In genomic region chr12:5578775-5579174, GRCh38 we compare ENCODE assay signal across 31 cellular contexts.
A peak's percentile ranks its signal among the peaks of the same experiment; 100 is the strongest.
DNase-seq lines count a peak whose midpoint lies in the region; ATAC-seq, FAIRE-seq and TF ChIP-seq lines count a peak whose summit lies in the region.
"Had no signal": no experiment of that assay in that cellular context is flagged by ENCODE, and none has a peak within 500 bp of the region (broad histone marks: within the 10 kb centered on the region; RNA-seq: fewer than 3 reads in every experiment).

No MANE protein-coding gene starts in this region.

- no peaks in the 10 kb centered on the region for H3K79me2 ChIP-seq in K562 (ENCODE audit: control insufficient read depth, insufficient read depth, low read length)

- no peak for TF ChIP-seq CTCF in HEK293 (tag by site-specific recombination; IDR thresholded peaks at IDR 0.05)
- TF ChIP-seq CTCF in K562 (IDR thresholded peaks at IDR 0.05 in 2 of 3, conservative IDR thresholded peaks at IDR 0.05 in 1 of 3; ENCODE audit: insufficient read depth in 2 of 3, low read depth in 1 of 3, low read length in 3 of 3), result no peak

- H3K4me1 ChIP-seq in HEK293 (ENCODE audit: control insufficient read depth, insufficient read depth, low read length) (no peaks in the 10 kb centered on the region), K562 (replicated peaks in 1 of 2; ENCODE audit: control insufficient read depth in 2 of 2, insufficient read depth in 2 of 2, low read length in 2 of 2) (no peaks in the 10 kb centered on the region)
- H3K4me1 ChIP-seq: A549, BE2C, Caco-2 had no signal

- no peak for DNase-seq in K562 (ENCODE audit: extremely low read depth in 1 of 4, low spot score in 3 of 4)
- DNase-seq in AG08396 (ENCODE audit: low spot score), result no peak
- DNase-seq: 8988T; ACHN; AML-193; BE2C; C1 segment of cervical spinal cord; Caco-2; Calu3; CD4-positive, alpha-beta memory T cell; CD4-positive, alpha-beta T cell; CD4-positive, CD25-positive, alpha-beta regulatory T cell; CD8-positive, alpha-beta memory T cell; CD8-positive, alpha-beta T cell; COR-L47; DMS 273 treated with DMSO at 0.1 percent for 48 hours; DMS153; DMS53; DMS79; DMS79 treated with DMSO at 0.1 percent for 48 hours; DND-41; EL had no signal

- CTCF ChIA-PET in HEK293 (lab: Yijun Ruan, JAX), result interaction anchor here (0.6 to 1.0 kb wide), 2 partner anchors 28 to 218 kb away, joined by 3 read pairs; no protein-coding TSS in a partner anchor
- CTCF ChIA-PET in K562 (lab: Yijun Ruan, JAX; ENCODE audit: low intra/inter-chr PET ratio), result no interaction called here

- in situ Hi-C loops in K562 (cut with MboI), result no loop called here

- no peak for TF ChIP-seq EP300 in K562 (IDR thresholded peaks at IDR 0.05; ENCODE audit: low read length)

- no peak for TF ChIP-seq POLR2A in K562 (conservative IDR thresholded peaks at IDR 0.05)

- H3K36me3 ChIP-seq in HEK293 (ENCODE audit: control insufficient read depth in 2 of 2, insufficient read depth in 1 of 2, low read length in 2 of 2) (no peaks in the 10 kb centered on the region), K562 (ENCODE audit: control insufficient read depth, insufficient read depth, low read length) (no peaks in the 10 kb centered on the region)
- H3K36me3 ChIP-seq: BE2C; BLaER1; BLaER1 treated with 17β-estradiol and CSF1 and Interleukin-3, amounts not matched to agents 10 nM and 100 nM had no signal

- H3K27me3 ChIP-seq in K562 (ENCODE audit: control insufficient read depth in 2 of 2, insufficient read depth in 2 of 2, low read length in 2 of 2), result peaks cover 7 to 36% of the 10 kb centered on the region in 2 experiments; a peak in 4 of 5 replicates
- H3K27me3 ChIP-seq: BLaER1; BLaER1 treated with 17β-estradiol and CSF1 and Interleukin-3, amounts not matched to agents 10 nM and 100 nM had no signal

- POLR2A ChIA-PET in HEK293 (lab: Yijun Ruan, JAX), result no interaction called here
- POLR2A ChIA-PET in K562 (lab: Yijun Ruan, JAX), result no interaction called here

- no peak overlapping the region for H3K27ac ChIP-seq in HEK293 (ENCODE audit: extremely low read depth, low read depth, low read length)
- H3K27ac ChIP-seq in K562 (ENCODE audit: extremely low read depth, low read depth, low read length), result no peak overlapping the region
- H3K27ac ChIP-seq: 22Rv1; A549; BLaER1; BLaER1 treated with 17β-estradiol and CSF1 and Interleukin-3, amounts not matched to agents 10 nM and 100 nM; C4-2B had no signal

- H2AFZ ChIP-seq in K562 (ENCODE audit: low read depth, low read length), result no peak overlapping the region

- 0% methylated on average over 3 of the region's 3 CpGs for WGBS in K562 (ENCODE audit: insufficient coverage, low coverage, missing lambda C conversion rate)

- H3K9me1 ChIP-seq in K562 (ENCODE audit: control insufficient read depth, insufficient read depth, low read length), result no peaks in the 10 kb centered on the region

- no peak for FAIRE-seq in K562 (lab: Jason Lieb, UNC)
- FAIRE-seq: A204.1, A549, D721Med had no signal

- H3K9me3 ChIP-seq in HEK293 (ENCODE audit: control insufficient read depth, insufficient read depth, low read depth, low read length) (no peaks in the 10 kb centered on the region), K562 (replicated peaks; ENCODE audit: control insufficient read depth, insufficient read depth, low read depth, low read length) (no peaks in the 10 kb centered on the region)
- H3K9me3 ChIP-seq: A549; BE2C; BLaER1; BLaER1 treated with 17β-estradiol and CSF1 and Interleukin-3, amounts not matched to agents 10 nM and 100 nM; Caco-2 had no signal

- H3K9ac ChIP-seq in K562 (ENCODE audit: insufficient read depth in 1 of 2, low read depth in 2 of 2, low read length in 2 of 2), result no peak overlapping the region
- H3K9ac ChIP-seq: BLaER1; BLaER1 treated with 17β-estradiol and CSF1 and Interleukin-3, amounts not matched to agents 10 nM and 100 nM had no signal

- no peaks in the 10 kb centered on the region for H4K20me1 ChIP-seq in K562 (replicated peaks; ENCODE audit: control insufficient read depth, insufficient read depth, low read length)
- H4K20me1 ChIP-seq: BLaER1; BLaER1 treated with 17β-estradiol and CSF1 and Interleukin-3, amounts not matched to agents 10 nM and 100 nM had no signal

- no peak for ATAC-seq in K562
- no peak for ATAC-seq in HG03025 (IDR thresholded peaks at IDR 0.05; ENCODE audit: low FRiP score, unreplicated experiment)
- ATAC-seq: A549; CD8-positive, alpha-beta T cell had no signal

- H3K4me3 ChIP-seq in HEK293 (ENCODE audit: low read depth, low read length) (no peak overlapping the region), K562 (no peak overlapping the region)
- H3K4me3 ChIP-seq: A549; BLaER1; BLaER1 treated with 17β-estradiol and CSF1 and Interleukin-3, amounts not matched to agents 10 nM and 100 nM had no signal

- intact Hi-C loops in K562 (cut with micrococcal nuclease), result no loop called here

- no TSS peak for BruUV-seq in K562 (replicated peaks; lab: Mats Ljungman, UMichigan)

- no peak for TF ChIP-seq RAD21 in K562 (CRISPR knock-in tag; conservative IDR thresholded peaks at IDR 0.05 in 1 of 2, IDR thresholded peaks at IDR 0.05 in 1 of 2)

- no peak overlapping the region for H3K4me2 ChIP-seq in K562 (ENCODE audit: insufficient read depth, low read length)
- H3K4me2 ChIP-seq: A549 had no signal

TF ChIP-seq in HEK293, 187 proteins besides CTCF, POLR2A, EP300 and RAD21:
- TF ChIP-seq REST (tag by site-specific recombination; IDR thresholded peaks at IDR 0.05) (no peak), ZNF837 (tag by site-specific recombination; IDR thresholded peaks at IDR 0.05) (no peak), SCRT2 (tag by site-specific recombination; IDR thresholded peaks at IDR 0.05) (peak; percentile 61)

TF ChIP-seq in K562, 482 proteins besides CTCF, POLR2A, EP300 and RAD21:
- no peak for TF ChIP-seq GABPA (tag; conservative IDR thresholded peaks at IDR 0.05; ENCODE audit: low read depth)
- peak; percentile 53; the same call in 1 of the 2 replicates for TF ChIP-seq ZBTB40 (IDR thresholded peaks at IDR 0.05)
- no peak for TF ChIP-seq ZBTB40 (CRISPR knock-in tag; IDR thresholded peaks at IDR 0.05)
